In genomic region chr11:64222651-64223000, GRCh38 we compare ENCODE assay signal across 15 cellular contexts. TPM values are rescaled to one million over a fixed set of nuclear protein-coding genes. Genes with fewer than 3 reads are reported as not detected.
"Had no signal": no experiment of that assay in that cellular context is flagged by ENCODE, and none has a peak within 500 bp of the region (broad histone marks: within the 10 kb centered on the region; RNA-seq: fewer than 3 reads in every experiment).

No MANE protein-coding gene starts in this region.

- H3K9me3 ChIP-seq: gastroesophageal sphincter, ovary had no signal

- H3K36me3 ChIP-seq: ovary had no signal

- H3K27me3 ChIP-seq: dorsolateral prefrontal cortex, gastroesophageal sphincter, ovary had no signal

- H3K27ac ChIP-seq: dorsolateral prefrontal cortex, gastroesophageal sphincter, ovary had no signal

- DNase-seq: activated B cell treated with CpG ODN at 0.5 μM for 24 hours; activated CD4-positive, alpha-beta T cell treated with anti-CD3 and anti-CD28 coated beads for 48 hours; activated naive CD4-positive, alpha-beta T cell treated with Interleukin-2 at 50 U/mL for 16 hours; dorsolateral prefrontal cortex; endodermal cell; midbrain; stimulated activated CD4-positive, alpha-beta T cell treated with anti-CD3 and anti-CD28 coated beads, Interleukin-15, amount 100 ng/mL, for 24 hours; stimulated activated CD4-positive, alpha-beta T cell treated with anti-CD3 and anti-CD28 coated beads, Interleukin-4, amount 100 ng/mL, for 1 hour; stimulated activated naive CD4-positive, alpha-beta T cell treated with Interleukin-2 at 50 U/mL for 16 hours; SW 1271; trophoblast cell had no signal

- H3K4me3 ChIP-seq: dorsolateral prefrontal cortex, gastroesophageal sphincter, lung, ovary had no signal

RNA-seq across cellular contexts. Expression of gene FERMT3, which starts 16.1 kb away (rescaled TPM):
- total RNA-seq: renal cortical epithelial cell had no signal
